Comparison of ENCODE assay signal across 17 cellular contexts in the genomic region with DNA sequence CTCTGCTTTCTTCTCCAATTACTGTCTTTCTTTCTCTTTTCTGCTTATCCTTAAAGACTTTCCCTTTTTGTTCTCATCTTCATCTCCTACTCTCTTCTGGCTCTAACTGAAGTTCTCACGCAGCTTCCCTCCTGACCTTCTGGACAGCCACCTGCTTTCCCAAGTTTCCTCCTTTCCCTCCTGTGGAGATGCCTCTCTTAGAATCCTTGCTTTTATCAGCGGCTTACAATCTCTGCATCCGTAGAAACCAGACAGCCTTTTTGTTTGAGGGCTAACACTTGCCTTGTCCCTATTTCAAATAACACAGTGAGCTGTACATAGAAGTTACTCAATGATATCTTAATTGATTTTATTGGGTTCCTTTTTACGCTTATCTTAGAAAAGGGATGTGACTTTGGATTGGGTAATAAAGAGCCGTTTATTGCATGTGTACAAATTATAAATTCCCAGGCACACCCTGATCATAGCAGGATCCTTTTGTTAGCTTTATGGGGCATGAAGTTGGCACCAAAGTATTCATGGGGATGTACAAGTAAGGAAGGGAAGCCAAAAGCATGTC. TPM values are rescaled to one million over a fixed set of nuclear protein-coding genes. Genes with fewer than 3 reads are reported as not detected.
A peak's percentile ranks its signal among the peaks of the same experiment; 100 is the strongest.
DNase-seq lines count a peak whose midpoint lies in the region; ATAC-seq and TF ChIP-seq lines count a peak whose summit lies in the region.
"Had no signal": no experiment of that assay in that cellular context is flagged by ENCODE, and none has a peak within 500 bp of the region (broad histone marks: within the 10 kb centered on the region; RNA-seq: fewer than 3 reads in every experiment).

No MANE protein-coding gene starts in this region.

- H3K36me3 Mint-ChIP-seq in brain (no peaks in the 10 kb centered on the region), natural killer cell (no peaks in the 10 kb centered on the region)

- H3K9me3 Mint-ChIP-seq in brain (peaks cover 0 to 3% (median 0%) of the 10 kb centered on the region in 5 experiments), natural killer cell (no peaks in the 10 kb centered on the region)
- H3K9me3 Mint-ChIP-seq: nephron progenitor cell had no signal

- H3K4me1 Mint-ChIP-seq in brain (peaks cover 51% of the 10 kb centered on the region), natural killer cell (peaks cover 36 to 61% of the 10 kb centered on the region in 2 donors)

- H3K4me3 Mint-ChIP-seq in brain (peak overlapping the region in 1 of 5 experiments; percentile 23), natural killer cell (peak overlapping the region; percentile 32)
- H3K4me3 Mint-ChIP-seq: nephron progenitor cell had no signal

- no peak for ATAC-seq in natural killer cell
- no peak for ATAC-seq in HG03571 (IDR thresholded peaks at IDR 0.05; ENCODE audit: unreplicated experiment)
- ATAC-seq: HepG2, left ventricle myocardium superior, right lobe of liver had no signal

- peak overlapping the region; percentile 54 for H3K27ac ChIP-seq in C4-2B
- H3K27ac ChIP-seq: dorsolateral prefrontal cortex, right lobe of liver, thyroid gland had no signal

- intact Hi-C loops in natural killer cell (cut with micrococcal nuclease): loop anchor here (5.0 kb wide), 1 partner anchor 35 kb away; no protein-coding TSS in a partner anchor

- H3K27me3 Mint-ChIP-seq in brain (peaks cover 65% of the 10 kb centered on the region), natural killer cell (ENCODE audit: low read depth in 2 of 2) (no peaks in the 10 kb centered on the region)

- H3K27ac Mint-ChIP-seq in brain (peak overlapping the region in 3 of 5 experiments; percentile 11 to 90 (median 36)), natural killer cell (peak overlapping the region; percentile 39 to 48)
- H3K27ac Mint-ChIP-seq: nephron progenitor cell had no signal

- DNase-seq in LNCaP clone FGC (ENCODE audit: low read depth) (peak; percentile 72), natural killer cell (no peak), DMS153 treated with DMSO at 0.1 percent for 48 hours (lab: John Stamatoyannopoulos, UW; ENCODE audit: unreplicated experiment) (no peak)
- no peak for DNase-seq in stimulated activated naive CD4-positive, alpha-beta T cell (lab: John Stamatoyannopoulos, UW)
- DNase-seq in activated effector memory CD4-positive, alpha-beta T cell treated with Interleukin-2 at 50 U/mL for 16 hours: no peak
- DNase-seq: activated naive CD4-positive, alpha-beta T cell; dorsolateral prefrontal cortex; left ventricle myocardium superior; NCI-H1092 treated with DMSO at 0.1 percent for 48 hours; nephron progenitor cell; NK-92 treated with Interleukin-12 subunit alpha and Interleukin-12 subunit beta, amount 100 ng/mL, for 24 hours; right lobe of liver; thyroid gland had no signal

- TF ChIP-seq CTCF in C4-2B (conservative IDR thresholded peaks at IDR 0.05) (no peak), LNCaP clone FGC (IDR thresholded peaks at IDR 0.05; ENCODE audit: control insufficient read depth, extremely low read depth, insufficient read depth) (no peak), brain (conservative IDR thresholded peaks at IDR 0.05) (no peak), natural killer cell (IDR thresholded peaks at IDR 0.05) (no peak)

- H3K4me3 ChIP-seq in LNCaP clone FGC (ENCODE audit: low read depth, low read length): no peak overlapping the region
- H3K4me3 ChIP-seq: dorsolateral prefrontal cortex, right lobe of liver, thyroid gland had no signal

RNA-seq across cellular contexts. Expression of a gene that starts 2.0 kb away (rescaled TPM):
- 30.6 TPM for polyA plus RNA-seq in brain (ENCODE audit: insufficient read depth, low read depth, low replicate concordance)
- 10 to 100 TPM; 10.8 to 35.7 (median 17.1) TPM for total RNA-seq in natural killer cell
